8 cellular contexts compared by ENCODE assay signal in the genomic region with DNA sequence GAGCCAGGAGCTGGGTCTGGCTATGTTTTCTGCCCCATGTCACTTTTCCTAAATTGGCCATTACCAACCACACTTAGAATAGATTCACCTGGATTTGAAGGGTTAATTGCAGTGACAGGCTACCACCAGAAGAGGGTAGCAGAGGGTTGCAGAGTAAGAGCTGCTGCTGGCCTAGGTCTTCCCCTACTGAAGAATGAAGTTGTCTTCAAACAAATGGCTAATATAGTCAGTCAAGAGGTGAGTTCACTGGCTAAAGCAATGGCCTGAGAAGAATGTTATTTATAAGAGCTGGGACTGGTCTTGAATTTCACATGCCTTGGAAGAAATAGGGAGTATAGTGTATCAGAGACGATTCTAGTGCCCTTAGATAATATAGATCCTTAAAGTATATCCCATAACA. TPM values are rescaled to one million over a fixed set of nuclear protein-coding genes. Genes with fewer than 3 reads are reported as not detected.
DNase-seq lines count a peak whose midpoint lies in the region; ATAC-seq, FAIRE-seq and TF ChIP-seq lines count a peak whose summit lies in the region.
"Not testable (repeated sequence)": the region's sequence is repeated elsewhere in the genome, so short reads cannot be mapped to it uniquely, and the experiment has no call there.

No MANE protein-coding gene starts in this region.

- intact Hi-C loops in colonic mucosa (cut with DNase I): loop anchor here (10.0 kb wide), 1 partner anchor 517 kb away; no protein-coding TSS in a partner anchor
- intact Hi-C loops in gastrocnemius medialis (cut with DNase I; ENCODE audit: low total_unique reads): loop anchor here (5.0 kb wide), 1 partner anchor 514 kb away; no protein-coding TSS in a partner anchor

- H3K9me3 ChIP-seq in CD4-positive, CD25-positive, alpha-beta regulatory T cell (ENCODE audit: control insufficient read depth in 2 of 2, low read length in 2 of 2); colonic mucosa; gastrocnemius medialis: not testable (repeated sequence)

- not testable (repeated sequence) for H3K9me3 Mint-ChIP-seq in CD4-positive, CD25-positive, alpha-beta regulatory T cell

- TF ChIP-seq CTCF in KMS-11 (conservative IDR thresholded peaks at IDR 0.05; ENCODE audit: low read depth, low read length) (peak; percentile 61; the same call in 1 of the 2 replicates), colonic mucosa (IDR thresholded peaks at IDR 0.05) (peak; percentile 57), gastrocnemius medialis (IDR thresholded peaks at IDR 0.05 in 4 of 5, conservative IDR thresholded peaks at IDR 0.05 in 1 of 5) (peak in 3 of 5 experiments; percentile 35 to 46 (median 39))

- H3K27me3 ChIP-seq in CD4-positive, CD25-positive, alpha-beta regulatory T cell (ENCODE audit: control insufficient read depth, insufficient read depth, low read length); KMS-11 (ENCODE audit: insufficient read depth, low read depth); colonic mucosa; gastrocnemius medialis: not testable (repeated sequence)

- FAIRE-seq in islet of Langerhans (lab: Jason Lieb, UNC): peak; percentile 95

- TF ChIP-seq POLR2A in gastrocnemius medialis (IDR thresholded peaks at IDR 0.05): not testable (repeated sequence)

- not testable (repeated sequence) for ATAC-seq in CD4-positive, CD25-positive, alpha-beta regulatory T cell (ENCODE audit: low read depth in 2 of 2)
- ATAC-seq in GM18909 (IDR thresholded peaks at IDR 0.05; ENCODE audit: poor library complexity, unreplicated experiment): peak; percentile 91
- ATAC-seq in HG02678 (IDR thresholded peaks at IDR 0.05; ENCODE audit: unreplicated experiment): peak; percentile 91
- peak; percentile 84 for ATAC-seq in SK-N-SH treated with all-trans-retinoic acid at 6 μM for 48 hours
- ATAC-seq in gastrocnemius medialis: peak in 1 of 2 donors; percentile 26

- H3K27ac ChIP-seq in CD4-positive, CD25-positive, alpha-beta regulatory T cell (ENCODE audit: insufficient read depth, low read length, poor library complexity, severe bottlenecking); KMS-11; colonic mucosa; gastrocnemius medialis: not testable (repeated sequence)

- not testable (repeated sequence) for H3K4me3 Mint-ChIP-seq in CD4-positive, CD25-positive, alpha-beta regulatory T cell

- in situ Hi-C loops in gastrocnemius medialis (cut with MboI; ENCODE audit: low sequenced_read_pairs in 4 of 4): loop anchor here in 1 of 4 donors (25.0 kb wide), 1 partner anchor 514 kb away; no protein-coding TSS in a partner anchor

- H3K27me3 Mint-ChIP-seq in CD4-positive, CD25-positive, alpha-beta regulatory T cell: not testable (repeated sequence)

- H4K20me1 ChIP-seq in KMS-11 (ENCODE audit: insufficient read depth): not testable (repeated sequence)

- H3K9ac ChIP-seq in KMS-11; colonic mucosa (ENCODE audit: low read depth in 2 of 2, low read length in 2 of 2): not testable (repeated sequence)

- peak in 2 of 3 donors; percentile 2 to 6 for DNase-seq in CD4-positive, CD25-positive, alpha-beta regulatory T cell
- DNase-seq in colonic mucosa, gastrocnemius medialis: not testable (repeated sequence)

- H3K79me2 ChIP-seq in KMS-11 (ENCODE audit: insufficient read depth, low read depth): not testable (repeated sequence)

- not testable (repeated sequence) for H3K4me3 ChIP-seq in CD4-positive, CD25-positive, alpha-beta regulatory T cell (ENCODE audit: low read depth, low read length); KMS-11 (IDR thresholded peaks at IDR 0.05; ENCODE audit: insufficient read depth, low read depth, low read length); colonic mucosa; gastrocnemius medialis

- not testable (repeated sequence) for H3K4me1 Mint-ChIP-seq in CD4-positive, CD25-positive, alpha-beta regulatory T cell

- not testable (repeated sequence) for H3K4me2 ChIP-seq in KMS-11

- H3K27ac Mint-ChIP-seq in CD4-positive, CD25-positive, alpha-beta regulatory T cell: not testable (repeated sequence)

- H3K36me3 Mint-ChIP-seq in CD4-positive, CD25-positive, alpha-beta regulatory T cell: not testable (repeated sequence)

- H2AFZ ChIP-seq in KMS-11 (ENCODE audit: low read depth): not testable (repeated sequence)

- H3K36me3 ChIP-seq in CD4-positive, CD25-positive, alpha-beta regulatory T cell (ENCODE audit: control insufficient read depth, insufficient read depth, low read length); KMS-11 (ENCODE audit: insufficient read depth); colonic mucosa; gastrocnemius medialis: not testable (repeated sequence)

- not testable (repeated sequence) for H3K4me1 ChIP-seq in CD4-positive, CD25-positive, alpha-beta regulatory T cell (ENCODE audit: control insufficient read depth, insufficient read depth, low read length, poor library complexity, severe bottlenecking); KMS-11 (ENCODE audit: low read depth, poor library complexity, severe bottlenecking); colonic mucosa; gastrocnemius medialis

RNA-seq across cellular contexts. Expression of a gene that starts 32.2 kb away (rescaled TPM):
- total RNA-seq in CD4-positive, CD25-positive, alpha-beta regulatory T cell: not detected
- not detected for polyA plus RNA-seq in CD4-positive, CD25-positive, alpha-beta regulatory T cell
- total RNA-seq in colonic mucosa: not detected
- total RNA-seq in gastrocnemius medialis: not detected
